Comparison of ENCODE assay signal across 22 cellular contexts in the genomic region with DNA sequence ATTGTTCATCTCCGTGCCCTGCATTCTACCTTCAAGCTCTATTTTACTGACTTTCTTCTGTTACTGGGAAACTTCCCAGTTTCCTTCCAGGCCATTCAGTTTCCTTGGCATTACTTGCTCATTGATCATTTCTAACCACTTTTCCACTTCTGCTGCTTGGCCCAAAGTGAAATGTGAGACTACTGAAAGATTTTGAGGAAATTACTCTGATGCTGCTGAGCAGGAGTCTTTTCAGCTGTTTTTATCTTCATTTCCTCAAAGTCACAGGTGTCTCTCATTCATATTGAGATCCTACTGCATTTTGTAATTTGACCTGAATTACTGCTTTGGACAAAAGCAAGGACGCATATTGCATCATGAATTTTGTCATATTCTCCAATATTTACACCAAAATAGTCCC. TPM values are rescaled to one million over a fixed set of nuclear protein-coding genes. Genes with fewer than 3 reads are reported as not detected.
"Had no signal": no experiment of that assay in that cellular context is flagged by ENCODE, and none has a peak within 500 bp of the region (broad histone marks: within the 10 kb centered on the region; RNA-seq: fewer than 3 reads in every experiment).

No MANE protein-coding gene starts in this region.

- H3K4me3 Mint-ChIP-seq: activated T-helper 17 cell treated with anti-CD3 and anti-CD28 coated beads, Interleukin-2, amount 50 U/mL, for 72 hours; effector memory CD8-positive, alpha-beta T cell; stimulated activated effector memory CD8-positive, alpha-beta T cell treated with anti-CD3 and anti-CD28 coated beads, Interleukin-12 subunit alpha, Interleukin-12 subunit beta, amount 100 ng/mL, for 72 hours had no signal

- H3K9me3 Mint-ChIP-seq: activated naive CD4-positive, alpha-beta T cell treated with anti-CD3 and anti-CD28 coated beads, Interleukin-2, amount 50 U/mL, for 72 hours; activated T-helper 17 cell treated with anti-CD3 and anti-CD28 coated beads, Interleukin-2, amount 50 U/mL, for 72 hours; brain; effector memory CD8-positive, alpha-beta T cell; stimulated activated effector memory CD8-positive, alpha-beta T cell treated with anti-CD3 and anti-CD28 coated beads, Interleukin-12 subunit alpha, Interleukin-12 subunit beta, amount 100 ng/mL, for 72 hours had no signal

- H3K36me3 Mint-ChIP-seq: activated naive CD4-positive, alpha-beta T cell treated with anti-CD3 and anti-CD28 coated beads, Interleukin-2, amount 50 U/mL, for 72 hours; brain; stimulated activated effector memory CD8-positive, alpha-beta T cell treated with anti-CD3 and anti-CD28 coated beads, Interleukin-12 subunit alpha, Interleukin-12 subunit beta, amount 100 ng/mL, for 72 hours had no signal

- H3K4me1 Mint-ChIP-seq: activated T-helper 17 cell treated with anti-CD3 and anti-CD28 coated beads, Interleukin-2, amount 50 U/mL, for 72 hours; brain; stimulated activated effector memory CD8-positive, alpha-beta T cell treated with anti-CD3 and anti-CD28 coated beads, Interleukin-12 subunit alpha, Interleukin-12 subunit beta, amount 100 ng/mL, for 72 hours had no signal

- H3K27ac Mint-ChIP-seq: activated naive CD4-positive, alpha-beta T cell treated with anti-CD3 and anti-CD28 coated beads, Interleukin-2, amount 50 U/mL, for 72 hours; activated T-helper 17 cell treated with anti-CD3 and anti-CD28 coated beads, Interleukin-2, amount 50 U/mL, for 72 hours; effector memory CD8-positive, alpha-beta T cell; stimulated activated effector memory CD8-positive, alpha-beta T cell treated with anti-CD3 and anti-CD28 coated beads, Interleukin-12 subunit alpha, Interleukin-12 subunit beta, amount 100 ng/mL, for 72 hours had no signal

- DNase-seq: activated T-cell treated with anti-CD3 and anti-CD28 coated beads, Interleukin-2, amount 50 U/mL, for 1 hour; aorta; effector memory CD8-positive, alpha-beta T cell; foreskin melanocyte; kidney glomerular epithelial cell; left ventricle myocardium superior; mammary epithelial cell; ovary; small intestine; stimulated activated CD4-positive, alpha-beta T cell treated with anti-CD3 and anti-CD28 coated beads, Interleukin-2, amount 100 ng/mL, for 24 hours; stomach; T-helper 1 cell; uterus had no signal

RNA-seq across cellular contexts. Expression of gene DBX2, which starts 26.4 kb away (rescaled TPM):
- total RNA-seq: activated naive CD4-positive, alpha-beta T cell treated with anti-CD3 and anti-CD28 coated beads, Interleukin-2, amount 50 U/mL, for 72 hours; activated T-helper 17 cell treated with anti-CD3 and anti-CD28 coated beads, Interleukin-2, amount 50 U/mL, for 72 hours; dermis microvascular lymphatic vessel endothelial cell; endothelial cell of umbilical vein; esophagus mucosa; mammary epithelial cell; ovary; pulmonary artery endothelial cell; stomach; tibial nerve had no signal
